In the genomic region with DNA sequence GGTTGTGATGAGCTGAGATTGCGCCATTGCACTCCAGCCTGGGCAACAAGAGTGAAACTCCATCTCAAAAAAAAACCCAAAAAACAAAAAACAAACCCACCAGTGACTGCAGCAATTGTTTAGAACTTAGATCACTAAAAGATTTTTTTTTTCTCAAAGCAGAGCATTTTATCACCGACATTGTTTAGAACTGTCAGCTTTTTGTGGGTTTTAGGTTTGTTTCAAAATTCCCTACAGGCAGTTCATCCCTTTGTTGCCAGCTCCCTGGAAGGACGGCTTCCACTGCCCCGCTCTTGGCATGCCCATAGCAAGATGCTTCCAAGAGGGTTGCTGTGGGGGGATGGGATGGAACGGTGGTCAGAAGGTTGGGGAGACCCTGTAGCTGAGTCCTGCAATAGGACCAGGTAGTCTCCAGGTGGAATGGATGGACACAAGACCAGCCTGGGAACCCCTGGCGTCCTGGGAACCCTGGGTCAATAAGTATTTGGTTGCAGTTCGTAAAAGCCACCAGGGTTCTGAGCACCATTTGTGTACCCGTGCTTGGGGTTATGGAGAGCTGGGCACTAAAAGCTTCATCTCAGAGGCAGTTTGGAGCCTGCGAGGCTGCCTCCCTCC, we compare ENCODE assay signal across 18 cellular contexts. TPM values are rescaled to one million over a fixed set of nuclear protein-coding genes. Genes with fewer than 3 reads are reported as not detected.
A peak's percentile ranks its signal among the peaks of the same experiment; 100 is the strongest.
DNase-seq lines count a peak whose midpoint lies in the region; ATAC-seq, FAIRE-seq and TF ChIP-seq lines count a peak whose summit lies in the region.
"Had no signal": no experiment of that assay in that cellular context is flagged by ENCODE, and none has a peak within 500 bp of the region (broad histone marks: within the 10 kb centered on the region; RNA-seq: fewer than 3 reads in every experiment).

No MANE protein-coding gene starts in this region.

- no peak overlapping the region for H3K4me3 ChIP-seq in BLaER1 treated with 17β-estradiol and CSF1 and Interleukin-3, amounts not matched to agents 10 nM and 100 nM
- H3K4me3 ChIP-seq in coronary artery = no peak overlapping the region
- H3K4me3 ChIP-seq in right atrium auricular region = no peak overlapping the region
- no peak overlapping the region for H3K4me3 ChIP-seq in prostate gland
- H3K4me3 ChIP-seq: psoas muscle, upper lobe of right lung had no signal

- H3K4me1 Mint-ChIP-seq in naive thymus-derived CD8-positive, alpha-beta T cell = peaks cover 0 to 15% (median 6%) of the 10 kb centered on the region in 4 donors

- POLR2A ChIA-PET in naive thymus-derived CD8-positive, alpha-beta T cell (lab: Charles Lee) = no interaction called here

- peak overlapping the region in 1 of 11 experiments; percentile 2; a peak in 4 of 22 replicates for H3K9ac ChIP-seq in BLaER1 treated with 17β-estradiol and CSF1 and Interleukin-3, amounts not matched to agents 10 nM and 100 nM

- no peaks in the 10 kb centered on the region for H4K20me1 ChIP-seq in BLaER1 treated with 17β-estradiol and CSF1 and Interleukin-3, amounts not matched to agents 10 nM and 100 nM

- peaks cover 0 to 4% (median under 1%) of the 10 kb centered on the region in 9 donors for H3K9me3 Mint-ChIP-seq in naive thymus-derived CD8-positive, alpha-beta T cell

- H3K4me1 ChIP-seq in BLaER1 treated with 17β-estradiol and CSF1 and Interleukin-3, amounts not matched to agents 10 nM and 100 nM = peaks cover 13 to 41% (median 36%) of the 10 kb centered on the region in 10 experiments
- H3K4me1 ChIP-seq in right atrium auricular region = peaks cover 0 to 72% of the 10 kb centered on the region in 2 donors
- no peaks in the 10 kb centered on the region for H3K4me1 ChIP-seq in prostate gland (replicated peaks)
- H3K4me1 ChIP-seq: psoas muscle had no signal

- H3K4me3 Mint-ChIP-seq in naive thymus-derived CD8-positive, alpha-beta T cell = no peak overlapping the region
- H3K4me3 Mint-ChIP-seq: CD8-positive, alpha-beta T cell; naive thymus-derived CD4-positive, alpha-beta T cell; stimulated activated naive B cell treated with anti-CD40 and anti-IgM and Interleukin-4, amounts not matched to agents 10 μg/mL and 1 μg/mL and 100 μg/mL, for 72 hours had no signal

- H3K27ac ChIP-seq in BLaER1 treated with 17β-estradiol and CSF1 and Interleukin-3, amounts not matched to agents 10 nM and 100 nM = no peak overlapping the region; a peak in 1 of 22 replicates
- H3K27ac ChIP-seq in coronary artery (no peak overlapping the region), right atrium auricular region (peak overlapping the region; percentile 70 to 88), prostate gland (peak overlapping the region; percentile 24 to 34)
- H3K27ac ChIP-seq: psoas muscle, VCaP had no signal

- H3K27ac Mint-ChIP-seq in naive thymus-derived CD8-positive, alpha-beta T cell = no peak overlapping the region
- H3K27ac Mint-ChIP-seq: CD8-positive, alpha-beta T cell; stimulated activated naive B cell treated with anti-CD40 and anti-IgM and Interleukin-4, amounts not matched to agents 10 μg/mL and 1 μg/mL and 100 μg/mL, for 72 hours had no signal

- no peak for TF ChIP-seq CTCF in coronary artery (IDR thresholded peaks at IDR 0.05)
- TF ChIP-seq CTCF in right atrium auricular region (IDR thresholded peaks at IDR 0.05) = no peak
- no peak for TF ChIP-seq CTCF in prostate gland (IDR thresholded peaks at IDR 0.05)

- H3K27me3 Mint-ChIP-seq in naive thymus-derived CD8-positive, alpha-beta T cell = peaks cover 0 to 2% (median 0%) of the 10 kb centered on the region in 5 donors

- intact Hi-C loops in prostate gland (cut with DNase I) = no loop called here

- H3K9me3 ChIP-seq in BLaER1 treated with 17β-estradiol and CSF1 and Interleukin-3, amounts not matched to agents 10 nM and 100 nM (replicated peaks in 1 of 11) = peaks cover 0 to 5% (median 0%) of the 10 kb centered on the region in 11 experiments; a peak in 1 of 22 replicates
- H3K9me3 ChIP-seq in right atrium auricular region = no peaks in the 10 kb centered on the region
- no peaks in the 10 kb centered on the region for H3K9me3 ChIP-seq in prostate gland
- H3K9me3 ChIP-seq: psoas muscle, upper lobe of right lung had no signal

- no peak for TF ChIP-seq POLR2A in prostate gland (IDR thresholded peaks at IDR 0.05)
- no peak for TF ChIP-seq POLR2A in GM12892 (IDR thresholded peaks at IDR 0.05; ENCODE audit: low read depth, low read length)

- ATAC-seq in naive thymus-derived CD8-positive, alpha-beta T cell = no peak
- ATAC-seq: CD8-positive, alpha-beta T cell; naive thymus-derived CD4-positive, alpha-beta T cell had no signal

- no peak for FAIRE-seq in GM12892 (lab: Jason Lieb, UNC)
- FAIRE-seq: GM18507 had no signal

- H3K36me3 Mint-ChIP-seq in naive thymus-derived CD8-positive, alpha-beta T cell = peaks cover 2 to 9% (median 5%) of the 10 kb centered on the region in 3 donors

- peaks cover 0 to 9% (median 0%) of the 10 kb centered on the region in 11 experiments; a peak in 1 of 22 replicates for H3K27me3 ChIP-seq in BLaER1 treated with 17β-estradiol and CSF1 and Interleukin-3, amounts not matched to agents 10 nM and 100 nM
- H3K27me3 ChIP-seq in right atrium auricular region (no peaks in the 10 kb centered on the region), prostate gland (replicated peaks; ENCODE audit: insufficient read depth) (no peaks in the 10 kb centered on the region)
- H3K27me3 ChIP-seq: upper lobe of right lung had no signal

- H3K4me2 ChIP-seq in BLaER1 treated with 17β-estradiol and CSF1 and Interleukin-3, amounts not matched to agents 10 nM and 100 nM = peak overlapping the region; percentile 28 to 84 (median 73); a peak in 18 of 22 replicates

- WGBS in prostate gland = 31% methylated on average over 9 of the region's 9 CpGs

- no peaks in the 10 kb centered on the region for H3K36me3 ChIP-seq in BLaER1 treated with 17β-estradiol and CSF1 and Interleukin-3, amounts not matched to agents 10 nM and 100 nM
- H3K36me3 ChIP-seq in right atrium auricular region (no peaks in the 10 kb centered on the region), prostate gland (no peaks in the 10 kb centered on the region)
- H3K36me3 ChIP-seq: upper lobe of right lung had no signal

- peak; percentile 31 for DNase-seq in coronary artery (ENCODE audit: low spot score)
- DNase-seq in right atrium auricular region (ENCODE audit: low spot score) = no peak
- DNase-seq in prostate gland (ENCODE audit: low spot score) = no peak
- no peak for DNase-seq in naive thymus-derived CD8-positive, alpha-beta T cell
- no peak for DNase-seq in GM12892 (ENCODE audit: insufficient read length)
- DNase-seq in stimulated activated CD4-positive, alpha-beta T cell treated with anti-CD3 and anti-CD28 coated beads, Interleukin-4, amount 100 ng/mL, for 1 hour = no peak
- no peak for DNase-seq in OCI-M1 (lab: John Stamatoyannopoulos, UW)
- DNase-seq: CD8-positive, alpha-beta T cell; effector CD8-positive, alpha-beta T cell; naive thymus-derived CD4-positive, alpha-beta T cell; NCI-H146; NCI-H226; stimulated activated naive B cell treated with anti-CD40 and anti-IgM and Interleukin-4, amounts not matched to agents 10 μg/mL and 1 μg/mL and 100 μg/mL, for 72 hours; upper lobe of right lung had no signal

RNA-seq across cellular contexts. Expression of a gene that starts 46.7 kb away (rescaled TPM):
- total RNA-seq in right atrium auricular region = 10 to 100 TPM; 76.3 to 79.3 TPM
- 1 to 10 TPM; 4.1 to 6.6 TPM for total RNA-seq in prostate gland
- 1 to 10 TPM; 1.3 to 1.5 TPM for total RNA-seq in naive thymus-derived CD8-positive, alpha-beta T cell
- polyA plus RNA-seq in naive thymus-derived CD8-positive, alpha-beta T cell = 1 to 10 TPM in 2 of 3 donors, under 1 TPM in 1; 0.73 to 5.5 (median 4.1) TPM
- 1.5 TPM for polyA plus RNA-seq in GM12892 (2012; ENCODE audit: missing spikeins)

Comparison
In these comparisons a context has a peak if more than half of its experiments do, and no peak if none do; other contexts are left out.
1. H3K27ac ChIP-seq: peak in right atrium auricular region (2 of 2) and prostate gland (2 of 2); none in BLaER1 treated with 17β-estradiol and CSF1 and Interleukin-3, amounts not matched to agents 10 nM and 100 nM (0 of 11) and coronary artery (0 of 2).
2. RNA of a gene that starts 46.7 kb away (total RNA-seq): 76.3 to 79.3 TPM in right atrium auricular region; 4.1 to 6.6 TPM in prostate gland and 1.3 to 1.5 TPM in naive thymus-derived CD8-positive, alpha-beta T cell; every median in the first group is over 10 times any median in the second.